Comparison of ENCODE assay signal across 22 cellular contexts in genomic region chr10:77922551-77923179, GRCh38.
"Had no signal": no experiment of that assay in that cellular context is flagged by ENCODE, and none has a peak within 500 bp of the region (broad histone marks: within the 10 kb centered on the region; RNA-seq: fewer than 3 reads in every experiment).

No MANE protein-coding gene starts in this region.

- H3K4me3 Mint-ChIP-seq: activated CD4-positive, alpha-beta memory T cell treated with anti-CD3 and anti-CD28 coated beads, Interleukin-2, amount 10 ng/mL, durations not matched to agents 7 days and 5 days; activated CD8-positive, alpha-beta memory T cell treated with anti-CD3 and anti-CD28 coated beads, Interleukin-2, amount 10 ng/mL, durations not matched to agents 7 days and 5 days; activated naive CD8-positive, alpha-beta T cell treated with anti-CD3 and anti-CD28 coated beads for 36 hours; activated T-helper 17 cell treated with anti-CD3 and anti-CD28 coated beads, Interleukin-2, amount 50 U/mL, for 72 hours; central memory CD8-positive, alpha-beta T cell had no signal

- H3K27me3 ChIP-seq: right atrium auricular region, tibial artery, uterus had no signal

- ATAC-seq: activated CD8-positive, alpha-beta memory T cell treated with anti-CD3 and anti-CD28 coated beads, Interleukin-2, amount 10 ng/mL, durations not matched to agents 7 days and 5 days; activated T-helper 17 cell treated with anti-CD3 and anti-CD28 coated beads, Interleukin-2, amount 50 U/mL, for 72 hours; mucosa of descending colon had no signal

- H3K36me3 Mint-ChIP-seq: activated CD8-positive, alpha-beta memory T cell treated with anti-CD3 and anti-CD28 coated beads, Interleukin-2, amount 10 ng/mL, durations not matched to agents 7 days and 5 days; activated naive CD8-positive, alpha-beta T cell treated with anti-CD3 and anti-CD28 coated beads for 36 hours; naive B cell had no signal

- FAIRE-seq: frontal cortex had no signal

- DNase-seq: activated CD4-positive, alpha-beta memory T cell treated with anti-CD3 and anti-CD28 coated beads, Interleukin-2, amount 10 ng/mL, durations not matched to agents 7 days and 5 days; activated CD4-positive, alpha-beta T cell treated with anti-CD3 and anti-CD28 coated beads for 48 hours; activated CD4-positive, CD25-positive, alpha-beta regulatory T cell; activated CD8-positive, alpha-beta memory T cell treated with anti-CD3 and anti-CD28 coated beads, Interleukin-2, amount 10 ng/mL, durations not matched to agents 7 days and 5 days; activated naive CD4-positive, alpha-beta T cell; activated naive CD8-positive, alpha-beta T cell treated with anti-CD3 and anti-CD28 coated beads for 36 hours; brain microvascular endothelial cell; colonic mucosa; head of caudate nucleus; kidney glomerular epithelial cell; left ventricle myocardium inferior; mucosa of descending colon; naive B cell; stimulated activated CD4-positive, alpha-beta T cell treated with anti-CD3 and anti-CD28 coated beads, Interleukin-2, amount 100 ng/mL, for 24 hours; stimulated activated naive CD4-positive, alpha-beta T cell treated with Interleukin-2 at 50 U/mL for 16 hours; substantia nigra; tibial artery; uterus had no signal

- H3K36me3 ChIP-seq: brain microvascular endothelial cell, colonic mucosa, left ventricle myocardium inferior, right atrium auricular region, uterus had no signal

- H3K27ac ChIP-seq: brain microvascular endothelial cell, colonic mucosa, left ventricle myocardium inferior, right atrium auricular region, tibial artery, uterus had no signal

- H3K9me3 Mint-ChIP-seq: activated CD4-positive, alpha-beta memory T cell treated with anti-CD3 and anti-CD28 coated beads, Interleukin-2, amount 10 ng/mL, durations not matched to agents 7 days and 5 days; activated naive CD8-positive, alpha-beta T cell treated with anti-CD3 and anti-CD28 coated beads for 36 hours; activated T-helper 17 cell treated with anti-CD3 and anti-CD28 coated beads, Interleukin-2, amount 50 U/mL, for 72 hours; central memory CD8-positive, alpha-beta T cell; naive B cell had no signal

- H3K4me3 ChIP-seq: colonic mucosa, left ventricle myocardium inferior, mucosa of descending colon, right atrium auricular region, tibial artery, uterus had no signal

- H3K27ac Mint-ChIP-seq: activated CD4-positive, alpha-beta memory T cell treated with anti-CD3 and anti-CD28 coated beads, Interleukin-2, amount 10 ng/mL, durations not matched to agents 7 days and 5 days; activated CD8-positive, alpha-beta memory T cell treated with anti-CD3 and anti-CD28 coated beads, Interleukin-2, amount 10 ng/mL, durations not matched to agents 7 days and 5 days; activated naive CD8-positive, alpha-beta T cell treated with anti-CD3 and anti-CD28 coated beads for 36 hours; activated T-helper 17 cell treated with anti-CD3 and anti-CD28 coated beads, Interleukin-2, amount 50 U/mL, for 72 hours; naive B cell had no signal

- H3K9me3 ChIP-seq: colonic mucosa, left ventricle myocardium inferior, mucosa of descending colon, right atrium auricular region, tibial artery, uterus had no signal
